In the genomic region with DNA sequence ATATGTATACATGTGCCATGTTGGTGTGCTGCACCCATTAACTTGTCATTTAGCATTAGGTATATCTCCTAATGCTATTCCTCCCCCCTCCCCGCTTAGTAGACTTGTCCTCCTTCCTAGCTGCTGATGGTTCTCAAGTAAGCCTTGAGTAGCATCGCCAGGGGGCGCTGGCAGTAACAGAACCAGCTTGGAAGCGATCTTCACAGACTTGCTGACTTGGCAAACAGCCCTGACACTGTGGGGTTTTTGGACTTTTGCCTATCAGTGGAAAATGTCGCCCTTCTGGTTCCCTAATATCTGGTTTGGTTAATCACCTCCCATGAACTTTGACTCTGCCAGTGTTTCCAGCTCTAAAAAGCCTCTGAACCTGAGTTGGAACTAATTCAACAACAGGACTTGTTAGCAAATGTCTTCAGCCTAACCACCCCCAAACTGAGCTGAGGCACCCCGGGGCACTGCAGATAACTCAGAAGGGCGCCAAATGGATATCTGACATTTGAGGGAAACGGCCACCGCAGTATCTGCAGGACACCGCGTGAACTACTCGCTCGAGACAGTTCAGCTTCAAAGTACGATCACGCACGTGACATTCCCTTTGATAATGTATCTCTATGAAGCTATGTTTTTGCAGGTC, we compare ENCODE assay signal across 8 cellular contexts. TPM values are rescaled to one million over a fixed set of nuclear protein-coding genes. Genes with fewer than 3 reads are reported as not detected.
DNase-seq lines count a peak whose midpoint lies in the region; ATAC-seq and TF ChIP-seq lines count a peak whose summit lies in the region.

No MANE protein-coding gene starts in this region.

- H3K27ac Mint-ChIP-seq in T-cell = peak overlapping the region; percentile 41

- H3K9ac ChIP-seq in adipocyte (ENCODE audit: low read length) = no peak overlapping the region

- TF ChIP-seq CTCF in GM12874 (IDR thresholded peaks at IDR 0.05; ENCODE audit: insufficient read depth, low read depth, low read length) (peak; percentile 79), heart left ventricle (IDR thresholded peaks at IDR 0.05) (peak; percentile 72 to 87 (median 82)), psoas muscle (IDR thresholded peaks at IDR 0.05) (peak; percentile 74), upper lobe of right lung (IDR thresholded peaks at IDR 0.05) (peak; percentile 82)

- H3K36me3 ChIP-seq in adipocyte (ENCODE audit: control insufficient read depth, insufficient read depth, low read length, severe bottlenecking) (peaks cover 25% of the 10 kb centered on the region), heart left ventricle (peaks cover 0 to 52% (median 33%) of the 10 kb centered on the region in 9 donors), psoas muscle (ENCODE audit: insufficient read depth in 1 of 2, low read depth in 1 of 2) (peaks cover 0 to 55% of the 10 kb centered on the region in 2 donors), upper lobe of right lung (peaks cover 24% of the 10 kb centered on the region)

- H3K27ac ChIP-seq in heart left ventricle = peak overlapping the region; percentile 28 to 89 (median 78)
- peak overlapping the region; percentile 73 for H3K27ac ChIP-seq in psoas muscle
- H3K27ac ChIP-seq in upper lobe of right lung = peak overlapping the region; percentile 69

- CTCF ChIA-PET in T-cell (lab: Charles Lee) = interaction anchor here (0.6 to 5.2 kb wide), 18 partner anchors 12 to 1012 kb away, joined by 3 to 57 read pairs (median 4); a partner anchor contains a TSS

- peak overlapping the region; percentile 39 for H3K4me3 ChIP-seq in adipocyte (ENCODE audit: low read length)
- H3K4me3 ChIP-seq in heart left ventricle = peak overlapping the region in 1 of 12 donors; percentile 33
- H3K4me3 ChIP-seq in psoas muscle = peak overlapping the region; percentile 15
- H3K4me3 ChIP-seq in upper lobe of right lung = no peak overlapping the region

- H3K27me3 ChIP-seq in adipocyte (replicated peaks; ENCODE audit: control insufficient read depth, insufficient read depth, low read length) (no peaks in the 10 kb centered on the region), heart left ventricle (no peaks in the 10 kb centered on the region), psoas muscle (ENCODE audit: insufficient read depth in 3 of 3, low read length in 2 of 3) (no peaks in the 10 kb centered on the region), upper lobe of right lung (no peaks in the 10 kb centered on the region)

- no peaks in the 10 kb centered on the region for H3K9me3 ChIP-seq in adipocyte (ENCODE audit: control insufficient read depth, low read length)
- H3K9me3 ChIP-seq in heart left ventricle = no peaks in the 10 kb centered on the region
- no peaks in the 10 kb centered on the region for H3K9me3 ChIP-seq in psoas muscle
- no peaks in the 10 kb centered on the region for H3K9me3 ChIP-seq in upper lobe of right lung

- H3K27me3 Mint-ChIP-seq in T-cell = no peaks in the 10 kb centered on the region

- peaks cover 22% of the 10 kb centered on the region for H3K36me3 Mint-ChIP-seq in T-cell

- H3K9me3 Mint-ChIP-seq in T-cell = no peaks in the 10 kb centered on the region

- intact Hi-C loops in heart left ventricle (cut with DNase I) = loop anchor here in 9 of 10 donors (1.0 to 5.0 kb wide), 7 partner anchors 35 to 108 kb away; a partner anchor contains a TSS
- intact Hi-C loops in psoas muscle (cut with DNase I) = loop anchor here in 1 of 2 donors (5.0 kb wide), 1 partner anchor 110 kb away; no protein-coding TSS in a partner anchor
- intact Hi-C loops in upper lobe of right lung (cut with DNase I) = no loop called here

- POLR2A ChIA-PET in T-cell (lab: Charles Lee) = interaction anchor here in 1 of 2 donors (0.6 to 0.8 kb wide), 3 partner anchors 18 to 35 kb away, joined by 3 to 5 read pairs (median 3); no protein-coding TSS in a partner anchor

- DNase-seq in NCI-H1694 treated with DMSO at 0.1 percent for 48 hours (lab: John Stamatoyannopoulos, UW) = peak; percentile 91
- DNase-seq in T-cell = peak; percentile 76 to 93 (median 88)
- DNase-seq in adipocyte (ENCODE audit: low read depth) = peak; percentile 96
- DNase-seq in heart left ventricle = peak; percentile 90 to 97 (median 93)
- DNase-seq in psoas muscle = peak; percentile 92 to 96
- DNase-seq in upper lobe of right lung = peak; percentile 96

- peak overlapping the region in 1 of 3 donors; percentile 25 for H3K4me3 Mint-ChIP-seq in T-cell

- TF ChIP-seq POLR2A in heart left ventricle (IDR thresholded peaks at IDR 0.05) = peak in 1 of 2 donors; percentile 25

- peaks cover 9 to 11% (median 9%) of the 10 kb centered on the region in 3 donors for H3K4me1 Mint-ChIP-seq in T-cell

- H3K4me1 ChIP-seq in adipocyte (ENCODE audit: control insufficient read depth, insufficient read depth, low read length) = peaks cover 11% of the 10 kb centered on the region
- H3K4me1 ChIP-seq in heart left ventricle = peaks cover 0 to 43% (median 26%) of the 10 kb centered on the region in 12 donors
- peaks cover 50% of the 10 kb centered on the region for H3K4me1 ChIP-seq in psoas muscle
- H3K4me1 ChIP-seq in upper lobe of right lung = peaks cover 16% of the 10 kb centered on the region

- ATAC-seq in T-cell (replicated peaks in 1 of 4) (peak; percentile 93 to 96 (median 94)), heart left ventricle (peak; percentile 62 to 76 (median 67)), psoas muscle (peak; percentile 60 to 84 (median 72)), upper lobe of right lung (peak; percentile 94), GM19397 (IDR thresholded peaks at IDR 0.05; ENCODE audit: unreplicated experiment) (no peak)

- WGBS in heart left ventricle, 4 donors = 7 to 15% (median 11%) methylated on average over 15 to 16 of the region's 16 CpGs
- 26 to 38% (median 28%) methylated on average over 16 of the region's 16 CpGs for WGBS in psoas muscle, 3 donors

RNA-seq across cellular contexts. Expression of a gene that starts 15.4 kb away (rescaled TPM):
- total RNA-seq in T-cell (under 1 TPM in 4 of 5 donors, not detected in 1; 0.37 to 0.55 (median 0.42) TPM), heart left ventricle (not detected), psoas muscle (under 1 TPM in 1 of 4 donors, not detected in 3; 0.11 TPM), upper lobe of right lung (not detected)
- polyA plus RNA-seq in heart left ventricle (not detected), psoas muscle (not detected)

RNA-seq across cellular contexts. Expression of a gene that starts 39.5 kb away (rescaled TPM):
- 10 to 100 TPM; 34.4 to 49.8 (median 42.8) TPM for total RNA-seq in T-cell
- 10 to 100 TPM in 8 of 9 donors, 1 to 10 TPM in 1; 9.9 to 21.9 (median 12.7) TPM for total RNA-seq in heart left ventricle
- polyA plus RNA-seq in heart left ventricle = 10 to 100 TPM in 1 of 2 donors, 1 to 10 TPM in 1; 9.0 to 11.2 TPM
- 10 to 100 TPM; 21.8 to 53.5 (median 30.1) TPM for total RNA-seq in psoas muscle
- 10 to 100 TPM; 12.4 to 28.1 (median 24.6) TPM for polyA plus RNA-seq in psoas muscle
- 9.9 TPM for total RNA-seq in upper lobe of right lung

RNA-seq across cellular contexts. Expression of a gene that starts 55.6 kb away (rescaled TPM):
- 100 to 1,000 TPM; 362 to 473 (median 457) TPM for total RNA-seq in T-cell
- 10 to 100 TPM in 5 of 9 donors, 1 to 10 TPM in 4; 6.4 to 52.8 (median 10.3) TPM for total RNA-seq in heart left ventricle
- polyA plus RNA-seq in heart left ventricle = 1 to 10 TPM; 5.4 to 7.8 TPM
- total RNA-seq in psoas muscle = 1 to 10 TPM; 5.4 to 6.5 (median 6.0) TPM
- 1 to 10 TPM; 1.8 to 2.4 (median 2.3) TPM for polyA plus RNA-seq in psoas muscle
- total RNA-seq in upper lobe of right lung = 62.3 TPM
